Comparison of ENCODE assay signal across 1 cellular context in genomic region chr4:88539322-88540068, GRCh38.
TF ChIP-seq lines count a peak whose summit lies in the region.

No MANE protein-coding gene starts in this region.

TF ChIP-seq in GM23338, 12 proteins besides CTCF, POLR2A, EP300 and RAD21:
- 0 out of 2 replicates have a peak, but pooled peaks have one; percentile 15 for TF ChIP-seq ZNF462 (CRISPR knock-in tag; IDR thresholded peaks at IDR 0.05)
TF ChIP-seq in GM23338: peak in this region for 1; not testable (repeated sequence) for 11.
